Comparison of ENCODE assay signal across 7 cellular contexts in the genomic region with DNA sequence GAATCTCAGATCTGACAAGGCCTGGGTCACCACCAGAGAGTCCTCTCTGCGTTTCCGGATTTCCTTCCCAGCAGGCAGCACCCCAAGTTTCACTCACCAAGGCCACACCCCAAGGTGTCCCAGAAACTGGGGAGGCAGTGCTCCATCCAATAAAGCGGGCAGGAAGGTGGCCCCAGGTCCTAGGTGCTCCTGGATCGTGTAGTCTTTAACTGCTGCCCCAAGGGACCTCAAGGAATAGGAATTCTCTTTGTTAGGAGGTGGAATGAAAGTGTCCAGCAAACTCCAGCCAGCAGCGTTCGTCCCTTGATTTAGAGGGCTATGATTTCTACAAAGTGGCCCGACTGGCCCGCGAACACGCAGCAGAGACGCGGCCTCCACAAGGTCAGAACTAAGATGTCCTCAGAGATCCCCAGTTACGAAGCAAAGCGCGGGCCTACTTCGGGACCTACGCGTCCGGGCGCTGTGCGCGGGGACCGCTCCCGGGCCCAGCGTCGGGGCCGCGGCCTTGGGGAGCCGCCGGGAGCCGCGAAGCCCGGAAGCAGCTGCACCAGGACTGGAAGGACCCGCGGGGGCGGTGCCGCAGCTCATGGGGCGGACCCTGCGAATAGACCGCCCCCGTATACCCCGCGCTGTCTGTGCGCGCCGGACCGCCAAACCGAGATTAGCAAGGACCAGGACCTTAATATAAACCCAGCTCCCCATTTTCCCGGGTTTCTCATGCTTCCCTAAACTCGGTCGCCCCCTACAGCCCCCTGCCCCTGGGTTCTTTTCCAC. TPM values are rescaled to one million over a fixed set of nuclear protein-coding genes. Genes with fewer than 3 reads are reported as not detected.
DNase-seq lines count a peak whose midpoint lies in the region; ATAC-seq and TF ChIP-seq lines count a peak whose summit lies in the region.

A gene with protein sequence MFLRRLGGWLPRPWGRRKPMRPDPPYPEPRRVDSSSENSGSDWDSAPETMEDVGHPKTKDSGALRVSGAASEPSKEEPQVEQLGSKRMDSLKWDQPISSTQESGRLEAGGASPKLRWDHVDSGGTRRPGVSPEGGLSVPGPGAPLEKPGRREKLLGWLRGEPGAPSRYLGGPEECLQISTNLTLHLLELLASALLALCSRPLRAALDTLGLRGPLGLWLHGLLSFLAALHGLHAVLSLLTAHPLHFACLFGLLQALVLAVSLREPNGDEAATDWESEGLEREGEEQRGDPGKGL (minus strand): TSS at position 555 of the 774 bp plus-strand sequence. CDS start 831 bp downstream, outside the sequence.

- H3K4me3 Mint-ChIP-seq in activated CD8-positive, alpha-beta T cell treated with anti-CD3 and anti-CD28 coated beads for 36 hours = peak within 1 kb of the TSS; percentile 98

- peaks cover 79% of the 10 kb centered on the region for H3K4me1 Mint-ChIP-seq in activated CD8-positive, alpha-beta T cell treated with anti-CD3 and anti-CD28 coated beads for 36 hours (ENCODE audit: low read depth)

- POLR2A ChIA-PET in activated CD8-positive, alpha-beta T cell treated with anti-CD3 and anti-CD28 coated beads for 36 hours (lab: Charles Lee) = interaction anchor here (0.7 to 8.5 kb wide), 17 partner anchors 7 to 312 kb away, joined by 3 to 160 read pairs (median 3); partner anchors contain the start of genes ABHD16A, APOM, BAG6 and DDX39B

- CTCF ChIA-PET in activated CD8-positive, alpha-beta T cell treated with anti-CD3 and anti-CD28 coated beads for 36 hours (lab: Charles Lee) = interaction anchor here (1.0 to 1.8 kb wide), 6 partner anchors 7 to 170 kb away, joined by 3 to 5 read pairs (median 4); partner anchors contain the start of gene BAG6

- no peak for TF ChIP-seq CTCF in activated CD8-positive, alpha-beta T cell treated with anti-CD3 and anti-CD28 coated beads for 36 hours (IDR thresholded peaks at IDR 0.05)
- TF ChIP-seq CTCF in lower lobe of right lung (IDR thresholded peaks at IDR 0.05) = no peak

- ATAC-seq in GM18505 (IDR thresholded peaks at IDR 0.05; ENCODE audit: unreplicated experiment) (peak; percentile 39), HG03439 (IDR thresholded peaks at IDR 0.05; ENCODE audit: unreplicated experiment) (peak; percentile 37), lower lobe of right lung (peak; percentile 89 to 90)
- ATAC-seq in activated CD8-positive, alpha-beta T cell treated with anti-CD3 and anti-CD28 coated beads for 36 hours = peak; percentile 49

- peak within 1 kb of the TSS; percentile 66 for H3K4me3 ChIP-seq in ectodermal cell (ENCODE audit: insufficient read depth, low read depth, low read length)
- H3K4me3 ChIP-seq in lower lobe of right lung = peak within 1 kb of the TSS; percentile 96

- H3K27me3 Mint-ChIP-seq in activated CD8-positive, alpha-beta T cell treated with anti-CD3 and anti-CD28 coated beads for 36 hours = no peaks in the 10 kb centered on the region

- DNase-seq in NCI-H82 (lab: John Stamatoyannopoulos, UW) (peak; percentile 93), lower lobe of right lung (peak; percentile 93)
- DNase-seq in activated CD8-positive, alpha-beta T cell treated with anti-CD3 and anti-CD28 coated beads for 36 hours = peak; percentile 86
- DNase-seq in stimulated activated CD4-positive, alpha-beta T cell treated with anti-CD3 and anti-CD28 coated beads, TNF-alpha, amount 100 ng/mL, for 24 hours (ENCODE audit: low read depth in 3 of 3) = peak; percentile 46 to 79 (median 61)

- H3K27ac Mint-ChIP-seq in activated CD8-positive, alpha-beta T cell treated with anti-CD3 and anti-CD28 coated beads for 36 hours = peak within 1 kb of the TSS; percentile 95

- peaks cover 31% of the 10 kb centered on the region for H3K4me1 ChIP-seq in ectodermal cell (ENCODE audit: control insufficient read depth, insufficient read depth, low read length)
- peaks cover 60% of the 10 kb centered on the region for H3K4me1 ChIP-seq in lower lobe of right lung

- H3K9me3 ChIP-seq in ectodermal cell (ENCODE audit: control insufficient read depth, low read length) (no peaks in the 10 kb centered on the region), lower lobe of right lung (no peaks in the 10 kb centered on the region)

- WGBS in ectodermal cell, 2 experiments = 1% methylated on average over 51 of the region's 51 CpGs

- intact Hi-C loops in activated CD8-positive, alpha-beta T cell treated with anti-CD3 and anti-CD28 coated beads for 36 hours (cut with micrococcal nuclease) = loop anchor here (10.0 kb wide), 2 partner anchors 116 to 174 kb away; partner anchors contain the start of genes ATP6V1G2, DDX39B and NFKBIL1
- intact Hi-C loops in lower lobe of right lung (cut with DNase I) = no loop called here

- no peaks in the 10 kb centered on the region for H3K9me3 Mint-ChIP-seq in activated CD8-positive, alpha-beta T cell treated with anti-CD3 and anti-CD28 coated beads for 36 hours

- peaks cover 78% of the 10 kb centered on the region for H3K36me3 Mint-ChIP-seq in activated CD8-positive, alpha-beta T cell treated with anti-CD3 and anti-CD28 coated beads for 36 hours (ENCODE audit: low read depth)

- H3K27ac ChIP-seq in ectodermal cell (ENCODE audit: insufficient read depth, low read depth, low read length, poor library complexity, severe bottlenecking) (peak within 1 kb of the TSS; percentile 62), lower lobe of right lung (peak within 1 kb of the TSS; percentile 90)

- H3K27me3 ChIP-seq in ectodermal cell (ENCODE audit: control insufficient read depth, insufficient read depth, low read length, poor library complexity, severe bottlenecking) (no peaks in the 10 kb centered on the region), lower lobe of right lung (ENCODE audit: low read depth) (no peaks in the 10 kb centered on the region)

- H3K36me3 ChIP-seq in ectodermal cell (ENCODE audit: control insufficient read depth, insufficient read depth, low read length) (no peaks in the 10 kb centered on the region), lower lobe of right lung (peaks cover 44% of the 10 kb centered on the region)

- peak; percentile 94 for TF ChIP-seq POLR2A in GM18505 (IDR thresholded peaks at IDR 0.05; ENCODE audit: borderline replicate concordance, extremely low read depth, insufficient read depth, insufficient read length)

RNA-seq across cellular contexts. Expression of the gene that starts here (rescaled TPM):
- 10 to 100 TPM; 11.4 to 11.7 TPM for total RNA-seq in activated CD8-positive, alpha-beta T cell treated with anti-CD3 and anti-CD28 coated beads for 36 hours
- 14.2 TPM for polyA plus RNA-seq in ectodermal cell (2013, experiment 1 of 4)
- 14.9 TPM for polyA plus RNA-seq in ectodermal cell (2013, experiment 2 of 4)
- polyA plus RNA-seq in ectodermal cell (2013, experiment 3 of 4) = 10.1 TPM
- 10.9 TPM for polyA plus RNA-seq in ectodermal cell (2013, experiment 4 of 4)
- 24.7 TPM for total RNA-seq in lower lobe of right lung

Comparison
In these comparisons a context has a peak if more than half of its experiments do, and no peak if none do; other contexts are left out.
1. Peak in every context shown above with its lines: DNase-seq, ATAC-seq, H3K4me3 ChIP-seq and H3K27ac ChIP-seq.
2. ATAC-seq: peak in every context shown above with its lines; median percentile 90 in lower lobe of right lung; 49 in activated CD8-positive, alpha-beta T cell treated with anti-CD3 and anti-CD28 coated beads for 36 hours; 39 in GM18505; 37 in HG03439.